In the genomic region with DNA sequence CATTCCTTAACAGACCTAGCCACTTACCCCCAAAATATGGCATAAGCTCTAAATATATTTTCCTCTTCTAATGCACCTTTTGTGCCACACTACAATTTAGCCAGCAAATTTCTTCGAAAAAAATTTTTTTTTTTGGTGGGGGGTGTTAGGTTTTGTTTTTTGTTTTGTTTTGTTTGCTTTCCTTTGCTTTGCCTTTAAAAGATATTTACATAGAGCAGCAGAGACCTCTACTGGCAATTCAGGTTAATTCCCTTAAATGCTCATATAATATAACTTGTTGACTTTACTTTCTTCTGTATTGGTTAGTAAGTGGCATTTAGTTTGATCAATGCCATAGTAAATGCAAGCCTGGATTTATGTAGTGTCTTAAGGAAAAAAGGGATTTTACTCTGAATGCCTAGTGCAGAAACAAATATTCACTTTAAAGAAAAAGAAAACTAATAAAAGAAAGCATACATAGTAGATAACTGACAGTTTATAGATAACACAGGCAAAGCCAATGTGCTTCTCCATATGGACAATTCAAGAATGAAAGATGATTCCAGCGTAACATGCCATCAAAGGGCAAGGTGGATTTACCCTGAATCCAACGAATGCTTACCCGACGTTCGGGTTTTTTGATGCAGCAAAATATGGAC, we compare ENCODE assay signal across 9 cellular contexts.
DNase-seq lines count a peak whose midpoint lies in the region; ATAC-seq and TF ChIP-seq lines count a peak whose summit lies in the region.
"Had no signal": no experiment of that assay in that cellular context is flagged by ENCODE, and none has a peak within 500 bp of the region (broad histone marks: within the 10 kb centered on the region; RNA-seq: fewer than 3 reads in every experiment).

No MANE protein-coding gene starts in this region.

- H3K9me3 ChIP-seq in neural progenitor cell (ENCODE audit: low read depth) = no peaks in the 10 kb centered on the region

- DNase-seq in GM10248 (ENCODE audit: extremely low spot score) (no peak), LoVo (ENCODE audit: low spot score) (peak; percentile 58), neural progenitor cell (ENCODE audit: low spot score) (peak; percentile 30)
- no peak for DNase-seq in central memory CD8-positive, alpha-beta T cell (ENCODE audit: low spot score in 2 of 2)
- no peak for DNase-seq in activated CD4-positive, alpha-beta T cell treated with anti-CD3 and anti-CD28 coated beads, Interleukin-2, amount 50 U/mL, for 4 hours
- DNase-seq in activated naive CD4-positive, alpha-beta T cell (lab: John Stamatoyannopoulos, UW) = no peak

- no peaks in the 10 kb centered on the region for H3K27me3 ChIP-seq in neural progenitor cell

- H3K79me2 ChIP-seq in neural progenitor cell (ENCODE audit: low read depth) = no peaks in the 10 kb centered on the region

- H3K4me3 ChIP-seq in neural progenitor cell = no peak overlapping the region

- H3K9me3 Mint-ChIP-seq in central memory CD8-positive, alpha-beta T cell = no peaks in the 10 kb centered on the region
- no peaks in the 10 kb centered on the region for H3K9me3 Mint-ChIP-seq in neural progenitor cell
- H3K9me3 Mint-ChIP-seq: activated T-helper 2 cell treated with anti-CD3 and anti-CD28 coated beads, Interferon-gamma antibody, Interleukin-2, Interleukin-4, amounts not matched to agents 10 μg/mL and 5 μg/mL and 100 μg/mL, durations not matched to agents 14 hours and 24 hours and 36 hours had no signal

- H4K20me1 ChIP-seq in neural progenitor cell (ENCODE audit: low read depth) = no peaks in the 10 kb centered on the region

- H3K4me1 Mint-ChIP-seq in central memory CD8-positive, alpha-beta T cell = no peaks in the 10 kb centered on the region
- H3K4me1 Mint-ChIP-seq in neural progenitor cell = no peaks in the 10 kb centered on the region

- TF ChIP-seq CTCF in GM10248 (IDR thresholded peaks at IDR 0.05; ENCODE audit: control extremely low read depth, extremely low read depth, low read depth, missing control alignments) (peak; percentile 52), neural progenitor cell (IDR thresholded peaks at IDR 0.05) (peak; percentile 67)

- no peak overlapping the region for H3K4me3 Mint-ChIP-seq in central memory CD8-positive, alpha-beta T cell
- no peak overlapping the region for H3K4me3 Mint-ChIP-seq in neural progenitor cell

- H3F3A ChIP-seq in neural progenitor cell (ENCODE audit: low read depth) = no peaks in the 10 kb centered on the region

- H3K4me1 ChIP-seq in neural progenitor cell = no peaks in the 10 kb centered on the region

- no peak overlapping the region for H3K9ac ChIP-seq in neural progenitor cell

- no peak overlapping the region for H2AFZ ChIP-seq in neural progenitor cell (replicated peaks)

- no peaks in the 10 kb centered on the region for H3K36me3 Mint-ChIP-seq in central memory CD8-positive, alpha-beta T cell (ENCODE audit: insufficient read depth)
- H3K36me3 Mint-ChIP-seq in neural progenitor cell = no peaks in the 10 kb centered on the region

- peak overlapping the region; percentile 60 for H3K27ac Mint-ChIP-seq in central memory CD8-positive, alpha-beta T cell (ENCODE audit: low read depth)
- H3K27ac Mint-ChIP-seq in neural progenitor cell = no peak overlapping the region
- H3K27ac Mint-ChIP-seq: activated T-helper 2 cell treated with anti-CD3 and anti-CD28 coated beads, Interferon-gamma antibody, Interleukin-2, Interleukin-4, amounts not matched to agents 10 μg/mL and 5 μg/mL and 100 μg/mL, durations not matched to agents 14 hours and 24 hours and 36 hours had no signal

- POLR2A ChIA-PET in GM10248 (lab: Yijun Ruan, JAX) = no interaction called here

- no peak for ATAC-seq in central memory CD8-positive, alpha-beta T cell (replicated peaks; ENCODE audit: extremely low read depth, poor library complexity, severe bottlenecking)
- ATAC-seq in HG02678 (IDR thresholded peaks at IDR 0.05; ENCODE audit: unreplicated experiment) = no peak

- CTCF ChIA-PET in GM10248 (lab: Yijun Ruan, JAX) = no interaction called here

- H3K27ac ChIP-seq in neural progenitor cell = no peak overlapping the region
- H3K27ac ChIP-seq: HL-60 had no signal

- H3K27me3 Mint-ChIP-seq in central memory CD8-positive, alpha-beta T cell = peaks cover 30% of the 10 kb centered on the region
- H3K27me3 Mint-ChIP-seq in neural progenitor cell (ENCODE audit: insufficient read depth, low read depth) = peaks cover 4% of the 10 kb centered on the region

- no peaks in the 10 kb centered on the region for H3K36me3 ChIP-seq in neural progenitor cell

- no peak overlapping the region for H3K4me2 ChIP-seq in neural progenitor cell

Comparison
In these comparisons a context has a peak if more than half of its experiments do, and no peak if none do; other contexts are left out.
1. DNase-seq: peak in LoVo (single experiment) and neural progenitor cell (single experiment); none in GM10248 (single experiment), central memory CD8-positive, alpha-beta T cell (0 of 2), activated CD4-positive, alpha-beta T cell treated with anti-CD3 and anti-CD28 coated beads, Interleukin-2, amount 50 U/mL, for 4 hours (0 of 2) and activated naive CD4-positive, alpha-beta T cell (0 of 4).